Comparison of ENCODE assay signal across 27 cellular contexts in the genomic region with DNA sequence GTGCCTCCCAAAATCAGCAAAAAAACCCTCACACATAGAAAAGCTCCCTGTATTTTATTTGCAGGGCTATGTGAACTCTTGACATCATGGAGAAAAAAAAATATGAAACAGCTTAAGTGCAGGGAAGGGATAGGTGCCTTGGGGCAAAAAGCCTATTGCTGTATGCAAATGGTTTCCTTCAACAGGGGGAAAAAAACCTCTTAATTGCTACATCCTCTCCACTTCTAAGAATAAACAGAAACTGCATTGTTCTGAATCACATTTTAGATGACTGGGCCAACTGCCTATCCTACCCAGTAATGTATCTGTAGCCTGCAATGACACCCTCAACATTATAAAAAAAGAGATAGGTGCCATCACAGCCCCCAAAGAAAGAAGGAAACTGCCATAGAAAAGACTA.
DNase-seq lines count a peak whose midpoint lies in the region; ATAC-seq and TF ChIP-seq lines count a peak whose summit lies in the region.
"Had no signal": no experiment of that assay in that cellular context is flagged by ENCODE, and none has a peak within 500 bp of the region (broad histone marks: within the 10 kb centered on the region; RNA-seq: fewer than 3 reads in every experiment).

No MANE protein-coding gene starts in this region.

- intact Hi-C loops in CD4-positive, alpha-beta T cell (cut with DNase I, micrococcal nuclease), result no loop called here

- CTCF ChIA-PET in CD4-positive, alpha-beta T cell (lab: Charles Lee), result no interaction called here

- H3K9me3 ChIP-seq in CD4-positive, alpha-beta T cell (ENCODE audit: control insufficient read depth, low read length), result no peaks in the 10 kb centered on the region
- H3K9me3 ChIP-seq: prostate gland had no signal

- POLR2A ChIA-PET in CD4-positive, alpha-beta T cell (lab: Charles Lee), result no interaction called here

- peak; percentile 90 for DNase-seq in foreskin melanocyte
- no peak for DNase-seq in CD4-positive, alpha-beta T cell
- DNase-seq in NCI-H1048 (lab: John Stamatoyannopoulos, UW), result no peak
- DNase-seq in NCI-H446 treated with DMSO at 0.1 percent for 48 hours (lab: John Stamatoyannopoulos, UW), result no peak
- DNase-seq: activated CD4-positive, alpha-beta T cell treated with anti-CD3 and anti-CD28 coated beads, Interleukin-2, amount 10 ng/mL, durations not matched to agents 7 days and 5 days; activated naive CD8-positive, alpha-beta T cell treated with anti-CD3 and anti-CD28 coated beads, Interleukin-2, amount 10 ng/mL, durations not matched to agents 7 days and 5 days; CD8-positive, alpha-beta memory T cell; effector CD4-positive, alpha-beta T cell; erythroblast; foreskin keratinocyte; HCEC 1CT; hypothalamus; Karpas-422; NCI-H1105; NCI-H2081 treated with DMSO at 0.1 percent for 48 hours; NCI-H524 treated with DMSO at 0.1 percent for 48 hours; OCI-M1; Right ventricle myocardium superior; stimulated activated CD4-positive, alpha-beta T cell treated with anti-CD3 and anti-CD28 coated beads, Interleukin-2, amount 100 ng/mL, for 24 hours; stimulated activated naive CD4-positive, alpha-beta T cell; T-helper 1 cell had no signal

- H3K9me3 Mint-ChIP-seq in CD4-positive, alpha-beta T cell, result peaks cover 3% of the 10 kb centered on the region
- H3K9me3 Mint-ChIP-seq: activated CD4-positive, alpha-beta T cell treated with anti-CD3 and anti-CD28 coated beads, Interleukin-2, amount 10 ng/mL, durations not matched to agents 7 days and 5 days; activated naive CD8-positive, alpha-beta T cell treated with anti-CD3 and anti-CD28 coated beads, Interleukin-2, amount 10 ng/mL, durations not matched to agents 7 days and 5 days had no signal

- no peaks in the 10 kb centered on the region for H3K27me3 Mint-ChIP-seq in CD4-positive, alpha-beta T cell
- H3K27me3 Mint-ChIP-seq: activated CD4-positive, alpha-beta T cell treated with anti-CD3 and anti-CD28 coated beads, Interleukin-2, amount 10 ng/mL, durations not matched to agents 7 days and 5 days; activated naive CD8-positive, alpha-beta T cell treated with anti-CD3 and anti-CD28 coated beads, Interleukin-2, amount 10 ng/mL, durations not matched to agents 7 days and 5 days; CD8-positive, alpha-beta memory T cell had no signal

- H3K27me3 ChIP-seq in CD4-positive, alpha-beta T cell (ENCODE audit: control insufficient read depth, insufficient read depth, low read length), result no peaks in the 10 kb centered on the region
- H3K27me3 ChIP-seq: foreskin keratinocyte had no signal

- no peak overlapping the region for H3K4me3 Mint-ChIP-seq in CD4-positive, alpha-beta T cell
- H3K4me3 Mint-ChIP-seq: activated CD4-positive, alpha-beta T cell treated with anti-CD3 and anti-CD28 coated beads, Interleukin-2, amount 10 ng/mL, durations not matched to agents 7 days and 5 days; activated naive CD8-positive, alpha-beta T cell treated with anti-CD3 and anti-CD28 coated beads, Interleukin-2, amount 10 ng/mL, durations not matched to agents 7 days and 5 days; CD8-positive, alpha-beta memory T cell had no signal

- H3K27ac Mint-ChIP-seq in CD4-positive, alpha-beta T cell, result no peak overlapping the region
- H3K27ac Mint-ChIP-seq: activated CD4-positive, alpha-beta T cell treated with anti-CD3 and anti-CD28 coated beads, Interleukin-2, amount 10 ng/mL, durations not matched to agents 7 days and 5 days; activated naive CD8-positive, alpha-beta T cell treated with anti-CD3 and anti-CD28 coated beads, Interleukin-2, amount 10 ng/mL, durations not matched to agents 7 days and 5 days; activated T-helper 2 cell treated with anti-CD3 and anti-CD28 coated beads, Interferon-gamma antibody, Interleukin-2, Interleukin-4, amounts not matched to agents 10 μg/mL and 5 μg/mL and 100 μg/mL, durations not matched to agents 14 hours and 24 hours and 36 hours; CD8-positive, alpha-beta memory T cell had no signal

- ATAC-seq in GM18858 (IDR thresholded peaks at IDR 0.05; ENCODE audit: unreplicated experiment), result peak; percentile 39
- ATAC-seq in GM21576 (IDR thresholded peaks at IDR 0.05; ENCODE audit: unreplicated experiment), result peak; percentile 47
- peak; percentile 64 for ATAC-seq in HG03442 (IDR thresholded peaks at IDR 0.05; ENCODE audit: unreplicated experiment)
- no peak for ATAC-seq in CD4-positive, alpha-beta T cell (ENCODE audit: poor library complexity)
- ATAC-seq: foreskin keratinocyte had no signal

- no peak for TF ChIP-seq CTCF in CD4-positive, alpha-beta T cell (IDR thresholded peaks at IDR 0.05)

- no peak overlapping the region for H3K27ac ChIP-seq in CD4-positive, alpha-beta T cell (ENCODE audit: low read depth, low read length)
- H3K27ac ChIP-seq: foreskin keratinocyte, prostate gland, skin epidermis had no signal

- H3K36me3 Mint-ChIP-seq in CD4-positive, alpha-beta T cell (ENCODE audit: low read depth), result no peaks in the 10 kb centered on the region
- H3K36me3 Mint-ChIP-seq: activated naive CD8-positive, alpha-beta T cell treated with anti-CD3 and anti-CD28 coated beads, Interleukin-2, amount 10 ng/mL, durations not matched to agents 7 days and 5 days; CD8-positive, alpha-beta memory T cell had no signal

- no peaks in the 10 kb centered on the region for H3K4me1 Mint-ChIP-seq in CD4-positive, alpha-beta T cell (ENCODE audit: low read depth)
- H3K4me1 Mint-ChIP-seq: activated CD4-positive, alpha-beta T cell treated with anti-CD3 and anti-CD28 coated beads, Interleukin-2, amount 10 ng/mL, durations not matched to agents 7 days and 5 days; activated naive CD8-positive, alpha-beta T cell treated with anti-CD3 and anti-CD28 coated beads, Interleukin-2, amount 10 ng/mL, durations not matched to agents 7 days and 5 days; CD8-positive, alpha-beta memory T cell had no signal
